Comparison of ENCODE assay signal across 8 cellular contexts in genomic region chr17:49035470-49036269, GRCh38. TPM values are rescaled to one million over a fixed set of nuclear protein-coding genes. Genes with fewer than 3 reads are reported as not detected.
DNase-seq lines count a peak whose midpoint lies in the region; ATAC-seq and TF ChIP-seq lines count a peak whose summit lies in the region.

No MANE protein-coding gene starts in this region.

- H3K27ac Mint-ChIP-seq in progenitor cell of endocrine pancreas, result no peak overlapping the region
- H3K27ac Mint-ChIP-seq in activated T-helper 17 cell treated with anti-CD3 and anti-CD28 coated beads, Interleukin-2, amount 50 U/mL, for 72 hours, result no peak overlapping the region

- ATAC-seq in activated T-helper 17 cell treated with anti-CD3 and anti-CD28 coated beads, Interleukin-2, amount 50 U/mL, for 72 hours (replicated peaks), result no peak
- no peak for ATAC-seq in HG02642 (IDR thresholded peaks at IDR 0.05; ENCODE audit: poor library complexity, unreplicated experiment)

- H3K4me3 ChIP-seq in LNCaP clone FGC (ENCODE audit: low read depth, low read length) (no peak overlapping the region), fibroblast of mammary gland (ENCODE audit: control insufficient read depth, low read depth, low read length) (peak overlapping the region; percentile 39)

- H3K4me1 Mint-ChIP-seq in progenitor cell of endocrine pancreas (ENCODE audit: low read depth), result peaks cover 8% of the 10 kb centered on the region
- H3K4me1 Mint-ChIP-seq in activated T-helper 17 cell treated with anti-CD3 and anti-CD28 coated beads, Interleukin-2, amount 50 U/mL, for 72 hours, result peaks cover 5% of the 10 kb centered on the region

- DNase-seq in GDM1 (lab: John Stamatoyannopoulos, UW) (peak; percentile 8), LNCaP clone FGC (ENCODE audit: low read depth) (no peak), fibroblast of mammary gland (ENCODE audit: low read depth) (peak; percentile 54), progenitor cell of endocrine pancreas (ENCODE audit: low spot score, unreplicated experiment) (peak; percentile 32), NCI-H1930 (lab: John Stamatoyannopoulos, UW) (no peak)
- DNase-seq in activated CD4-positive, alpha-beta T cell treated with anti-CD3 and anti-CD28 coated beads for 48 hours, result peak; percentile 57

- TF ChIP-seq CTCF in LNCaP clone FGC (IDR thresholded peaks at IDR 0.05; ENCODE audit: control insufficient read depth, extremely low read depth, insufficient read depth) (peak; percentile 73), fibroblast of mammary gland (conservative IDR thresholded peaks at IDR 0.05; ENCODE audit: control insufficient read depth, insufficient read depth, low read depth, low read length) (peak; percentile 85), progenitor cell of endocrine pancreas (IDR thresholded peaks at IDR 0.05; ENCODE audit: unreplicated experiment) (peak; percentile 66)

- H3K9me3 Mint-ChIP-seq in progenitor cell of endocrine pancreas (ENCODE audit: low read depth), result no peaks in the 10 kb centered on the region
- no peaks in the 10 kb centered on the region for H3K9me3 Mint-ChIP-seq in activated T-helper 17 cell treated with anti-CD3 and anti-CD28 coated beads, Interleukin-2, amount 50 U/mL, for 72 hours

- no peak overlapping the region for H3K4me3 Mint-ChIP-seq in progenitor cell of endocrine pancreas (ENCODE audit: low read depth)
- no peak overlapping the region for H3K4me3 Mint-ChIP-seq in activated T-helper 17 cell treated with anti-CD3 and anti-CD28 coated beads, Interleukin-2, amount 50 U/mL, for 72 hours

- no peaks in the 10 kb centered on the region for H3K27me3 Mint-ChIP-seq in progenitor cell of endocrine pancreas
- H3K27me3 Mint-ChIP-seq in activated T-helper 17 cell treated with anti-CD3 and anti-CD28 coated beads, Interleukin-2, amount 50 U/mL, for 72 hours, result peaks cover 7% of the 10 kb centered on the region

- H3K36me3 Mint-ChIP-seq in progenitor cell of endocrine pancreas (ENCODE audit: insufficient read depth), result peaks cover 23% of the 10 kb centered on the region
- no peaks in the 10 kb centered on the region for H3K36me3 Mint-ChIP-seq in activated T-helper 17 cell treated with anti-CD3 and anti-CD28 coated beads, Interleukin-2, amount 50 U/mL, for 72 hours (ENCODE audit: low read depth)

RNA-seq across cellular contexts. Expression of gene IGF2BP1, which starts 38.5 kb away (rescaled TPM):
- total RNA-seq in progenitor cell of endocrine pancreas, result 298 and 326 TPM in 2 replicates
- under 1 TPM in 1 of 2 donors, not detected in 1; 0.63 TPM for total RNA-seq in activated T-helper 17 cell treated with anti-CD3 and anti-CD28 coated beads, Interleukin-2, amount 50 U/mL, for 72 hours

Comparison
In these comparisons a context has a peak if more than half of its experiments do, and no peak if none do; other contexts are left out.
1. DNase-seq: peak in GDM1 (single experiment), activated CD4-positive, alpha-beta T cell treated with anti-CD3 and anti-CD28 coated beads for 48 hours (single experiment), fibroblast of mammary gland (single experiment) and progenitor cell of endocrine pancreas (single experiment); none in LNCaP clone FGC (single experiment) and NCI-H1930 (0 of 2).
2. RNA of gene IGF2BP1, which starts 38.5 kb away (total RNA-seq): 298 to 326 TPM in progenitor cell of endocrine pancreas; 0.63 TPM in activated T-helper 17 cell treated with anti-CD3 and anti-CD28 coated beads, Interleukin-2, amount 50 U/mL, for 72 hours; every median in the first group is over 100 times any median in the second.
3. Peak in every context shown above with its lines, with median percentiles within 50 percentile points of each other: CTCF ChIP-seq.